8 cellular contexts compared by ENCODE assay signal in genomic region chr7:108557191-108557590, GRCh38.
"Had no signal": no experiment of that assay in that cellular context is flagged by ENCODE, and none has a peak within 500 bp of the region (broad histone marks: within the 10 kb centered on the region; RNA-seq: fewer than 3 reads in every experiment).

No MANE protein-coding gene starts in this region.

- DNase-seq: H9, HCEC 1CT, HFFc6, IMR-90, KBM-7 had no signal

- ATAC-seq: GM23338 had no signal

- H3K4me3 Mint-ChIP-seq: GM23338, H9, HFFc6 had no signal

- H3K4me3 ChIP-seq: GM23338 had no signal

- H3K4me1 Mint-ChIP-seq: GM23338, H9 had no signal

- H3K9ac ChIP-seq: KMS-11 had no signal

- H3K27ac Mint-ChIP-seq: GM23338, H9, HFFc6 had no signal

- H3K27ac ChIP-seq: HL-60, KMS-11 had no signal

- H2AFZ ChIP-seq: GM23338 had no signal

- H3K4me2 ChIP-seq: GM23338, KMS-11 had no signal
